ENCODE assay signal across 8 cellular contexts in genomic region chrX:55908685-55909212, GRCh38.
A peak's percentile ranks its signal among the peaks of the same experiment; 100 is the strongest.
DNase-seq lines count a peak whose midpoint lies in the region; ATAC-seq and TF ChIP-seq lines count a peak whose summit lies in the region.

No MANE protein-coding gene starts in this region.

- ATAC-seq in GM19324 (IDR thresholded peaks at IDR 0.05; ENCODE audit: low FRiP score, unreplicated experiment) (peak; percentile 52), HG03520 (IDR thresholded peaks at IDR 0.05; ENCODE audit: unreplicated experiment) (peak; percentile 45), activated B cell treated with CpG ODN at 0.5 μM for 24 hours (ENCODE audit: low read depth) (peak; percentile 58), natural killer cell (peak in 2 of 3 donors; percentile 42 to 63), GM18870 (IDR thresholded peaks at IDR 0.05; ENCODE audit: unreplicated experiment) (no peak)

- POLR2A ChIA-PET in activated B cell treated with CpG ODN at 0.5 μM for 24 hours (lab: Charles Lee): interaction anchor here (0.8 to 2.7 kb wide), 12 partner anchors 9 to 1379 kb away, joined by 3 to 24 read pairs (median 6); partner anchors contain the start of genes GNL3L, KLF8, MAGEH1 and NBDY

- H3K27ac Mint-ChIP-seq in activated B cell treated with CpG ODN at 0.5 μM for 24 hours (peak overlapping the region; percentile 94), natural killer cell (peak overlapping the region in 1 of 2 donors; percentile 89)

- H3K9me3 Mint-ChIP-seq in activated B cell treated with CpG ODN at 0.5 μM for 24 hours: peaks cover 2% of the 10 kb centered on the region
- no peaks in the 10 kb centered on the region for H3K9me3 Mint-ChIP-seq in natural killer cell

- H3K4me3 Mint-ChIP-seq in activated B cell treated with CpG ODN at 0.5 μM for 24 hours: peak overlapping the region; percentile 93
- H3K4me3 Mint-ChIP-seq in natural killer cell: peak overlapping the region; percentile 91

- intact Hi-C loops in activated B cell treated with CpG ODN at 0.5 μM for 24 hours (cut with micrococcal nuclease): loop anchor here (1.0 to 5.0 kb wide), 6 partner anchors 11 to 819 kb away; partner anchors contain the start of genes KLF8, NBDY and RRAGB
- intact Hi-C loops in natural killer cell (cut with micrococcal nuclease): no loop called here

- H3K4me1 Mint-ChIP-seq in activated B cell treated with CpG ODN at 0.5 μM for 24 hours (peaks cover 38% of the 10 kb centered on the region), natural killer cell (peaks cover 7 to 19% of the 10 kb centered on the region in 2 donors)

- TF ChIP-seq CTCF in activated B cell treated with CpG ODN at 0.5 μM for 24 hours (IDR thresholded peaks at IDR 0.05) (no peak), natural killer cell (IDR thresholded peaks at IDR 0.05) (no peak)

- H3K36me3 Mint-ChIP-seq in activated B cell treated with CpG ODN at 0.5 μM for 24 hours (ENCODE audit: low read depth): peaks cover 6% of the 10 kb centered on the region
- no peaks in the 10 kb centered on the region for H3K36me3 Mint-ChIP-seq in natural killer cell

- DNase-seq in CD1c-positive myeloid dendritic cell (ENCODE audit: extremely low spot score): peak; percentile 1
- DNase-seq in activated B cell treated with CpG ODN at 0.5 μM for 24 hours: peak; percentile 15
- peak; percentile 3 for DNase-seq in fibroblast of peridontal ligament (ENCODE audit: extremely low read depth)
- no peak for DNase-seq in natural killer cell
- no peak for DNase-seq in GM19240 (ENCODE audit: insufficient read length, low spot score)

- H3K27me3 Mint-ChIP-seq in activated B cell treated with CpG ODN at 0.5 μM for 24 hours (no peaks in the 10 kb centered on the region), natural killer cell (ENCODE audit: low read depth in 2 of 2) (no peaks in the 10 kb centered on the region)

- CTCF ChIA-PET in activated B cell treated with CpG ODN at 0.5 μM for 24 hours (lab: Charles Lee): interaction anchor here (1.3 to 2.7 kb wide), 5 partner anchors 11 to 820 kb away, joined by 5 to 19 read pairs (median 8); partner anchors contain the start of gene RRAGB

Comparison
In these comparisons a context has a peak if more than half of its experiments do, and no peak if none do; other contexts are left out.
1. DNase-seq: peak in CD1c-positive myeloid dendritic cell (single experiment), activated B cell treated with CpG ODN at 0.5 μM for 24 hours (single experiment) and fibroblast of peridontal ligament (single experiment); none in natural killer cell (single experiment) and GM19240 (single experiment).